In the genomic region with DNA sequence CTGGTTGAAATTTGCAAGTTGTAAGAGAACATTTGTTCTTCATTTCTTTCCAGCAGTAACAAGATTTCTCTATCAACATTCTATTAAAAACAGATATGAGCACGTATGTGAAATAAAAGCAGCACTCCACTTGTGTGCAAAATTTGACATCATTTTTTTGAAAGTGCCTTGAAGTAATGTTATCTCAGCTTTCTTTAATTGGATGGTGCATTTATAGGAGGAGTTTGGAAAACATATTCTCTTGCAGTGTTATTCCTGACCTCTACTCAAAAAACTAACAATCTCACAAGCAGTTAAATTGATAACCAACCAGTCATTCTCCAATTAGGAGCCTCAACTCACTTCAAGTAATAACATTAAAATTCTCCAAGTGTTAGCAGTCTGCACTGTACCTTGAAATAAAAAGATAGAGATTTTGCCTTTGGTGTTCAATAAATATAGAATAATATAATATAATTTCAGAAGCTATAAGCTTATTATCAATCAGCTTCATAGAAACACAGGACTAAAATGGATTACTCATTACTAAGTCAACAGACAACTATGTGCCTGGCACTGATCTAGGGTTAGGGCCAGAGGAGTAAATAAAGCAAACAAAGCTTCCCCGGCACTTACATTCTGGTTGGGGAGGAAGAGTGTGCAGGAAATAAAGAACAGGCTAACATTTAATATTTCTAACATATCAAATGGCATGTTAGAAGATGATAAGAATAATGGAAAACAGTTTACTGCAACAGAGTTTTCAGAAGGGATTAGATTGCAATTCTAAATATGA, we compare ENCODE assay signal across 1 cellular context.
TF ChIP-seq lines count a peak whose summit lies in the region.

No MANE protein-coding gene starts in this region.

TF ChIP-seq in HepG2, 621 proteins besides CTCF, POLR2A, EP300 and RAD21 (continued from another document):
- TF ChIP-seq, protein P1, sequence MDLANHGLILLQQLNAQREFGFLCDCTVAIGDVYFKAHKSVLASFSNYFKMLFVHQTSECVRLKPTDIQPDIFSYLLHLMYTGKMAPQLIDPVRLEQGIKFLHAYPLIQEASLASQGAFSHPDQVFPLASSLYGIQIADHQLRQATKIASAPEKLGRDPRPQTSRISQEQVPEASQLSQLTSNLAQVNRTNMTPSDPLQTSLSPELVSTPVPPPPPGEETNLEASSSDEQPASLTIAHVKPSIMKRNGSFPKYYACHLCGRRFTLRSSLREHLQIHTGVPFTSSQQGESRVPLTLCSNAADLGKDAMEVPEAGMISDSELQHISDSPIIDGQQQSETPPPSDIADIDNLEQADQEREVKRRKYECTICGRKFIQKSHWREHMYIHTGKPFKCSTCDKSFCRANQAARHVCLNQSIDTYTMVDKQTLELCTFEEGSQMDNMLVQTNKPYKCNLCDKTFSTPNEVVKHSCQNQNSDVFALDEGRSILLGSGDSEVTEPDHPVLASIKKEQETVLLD (CRISPR knock-in tag; IDR thresholded peaks at IDR 0.05; ENCODE audit: low read depth) = no peak
- no peak for TF ChIP-seq RBAK (CRISPR knock-in tag; IDR thresholded peaks at IDR 0.05)
- TF ChIP-seq, protein P2, sequence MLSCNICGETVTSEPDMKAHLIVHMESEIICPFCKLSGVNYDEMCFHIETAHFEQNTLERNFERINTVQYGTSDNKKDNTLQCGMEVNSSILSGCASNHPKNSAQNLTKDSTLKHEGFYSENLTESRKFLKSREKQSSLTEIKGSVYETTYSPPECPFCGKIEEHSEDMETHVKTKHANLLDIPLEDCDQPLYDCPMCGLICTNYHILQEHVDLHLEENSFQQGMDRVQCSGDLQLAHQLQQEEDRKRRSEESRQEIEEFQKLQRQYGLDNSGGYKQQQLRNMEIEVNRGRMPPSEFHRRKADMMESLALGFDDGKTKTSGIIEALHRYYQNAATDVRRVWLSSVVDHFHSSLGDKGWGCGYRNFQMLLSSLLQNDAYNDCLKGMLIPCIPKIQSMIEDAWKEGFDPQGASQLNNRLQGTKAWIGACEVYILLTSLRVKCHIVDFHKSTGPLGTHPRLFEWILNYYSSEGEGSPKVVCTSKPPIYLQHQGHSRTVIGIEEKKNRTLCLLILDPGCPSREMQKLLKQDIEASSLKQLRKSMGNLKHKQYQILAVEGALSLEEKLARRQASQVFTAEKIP (CRISPR knock-in tag; IDR thresholded peaks at IDR 0.05; ENCODE audit: borderline replicate concordance) = no peak
- TF ChIP-seq AGO1 (IDR thresholded peaks at IDR 0.05; ENCODE audit: low read depth, low read length, poor library complexity, severe bottlenecking) = no peak
- TF ChIP-seq ETV6 (CRISPR knock-in tag; conservative IDR thresholded peaks at IDR 0.05) = no peak
TF ChIP-seq in HepG2: peak in this region for 2.
